8 cellular contexts compared by ENCODE assay signal in genomic region chr13:41263261-41263971, GRCh38. TPM values are rescaled to one million over a fixed set of nuclear protein-coding genes. Genes with fewer than 3 reads are reported as not detected.
DNase-seq lines count a peak whose midpoint lies in the region; ATAC-seq and TF ChIP-seq lines count a peak whose summit lies in the region.

MTRF1 (minus strand) TSS chr13:41263576; CDS start chr13:41260907, 2,669 bp downstream.

- H3K9ac ChIP-seq in GM23248 (peak within 1 kb of the TSS; percentile 84), Karpas-422 (ENCODE audit: low read length) (peak within 1 kb of the TSS; percentile 78)

- peaks cover 12% of the 10 kb centered on the region for H3K36me3 Mint-ChIP-seq in natural killer cell treated with Interleukin-12 subunit alpha and Interleukin-12 subunit beta and Interleukin-15 and Interleukin-18, amount 100 ng/mL, for 72 hours

- TF ChIP-seq CTCF in DOHH2 (IDR thresholded peaks at IDR 0.05; ENCODE audit: low read depth, low read length, poor library complexity, severe bottlenecking) (no peak), fibroblast of mammary gland (conservative IDR thresholded peaks at IDR 0.05; ENCODE audit: control insufficient read depth, insufficient read depth, low read depth, low read length) (no peak)

- H3K27ac ChIP-seq in DOHH2 (ENCODE audit: low read depth, low read length) (peak within 1 kb of the TSS; percentile 61), GM23248 (peak within 1 kb of the TSS; percentile 37), Karpas-422 (ENCODE audit: low read length) (peak within 1 kb of the TSS; percentile 54)

- in situ Hi-C loops in GM23248 (cut with MboI): no loop called here

- peak within 1 kb of the TSS; percentile 82 for H3K4me3 ChIP-seq in DOHH2 (ENCODE audit: low read length)
- H3K4me3 ChIP-seq in GM23248: peak within 1 kb of the TSS; percentile 92
- H3K4me3 ChIP-seq in Karpas-422 (ENCODE audit: low read length): peak within 1 kb of the TSS; percentile 90
- H3K4me3 ChIP-seq in fibroblast of mammary gland (ENCODE audit: control insufficient read depth, low read depth, low read length): peak within 1 kb of the TSS; percentile 56

- H3K79me2 ChIP-seq in DOHH2 (ENCODE audit: control insufficient read depth, low read length) (peaks cover 27% of the 10 kb centered on the region), GM23248 (ENCODE audit: insufficient read depth) (peaks cover 10% of the 10 kb centered on the region), Karpas-422 (ENCODE audit: low read length) (peaks cover 29% of the 10 kb centered on the region)

- DNase-seq in GM23248 (peak; percentile 88), Karpas-422 (peak; percentile 94), RPMI8226 (peak; percentile 83), fibroblast of mammary gland (ENCODE audit: low read depth) (peak; percentile 75)
- DNase-seq in activated T-helper 1 cell treated with anti-CD3 and anti-CD28 coated beads, Interleukin-2, amount 50 U/mL, for 16 hours (ENCODE audit: low read depth in 1 of 2, low spot score in 1 of 2): peak; percentile 53 to 61
- peak; percentile 80 for DNase-seq in natural killer cell treated with Interleukin-12 subunit alpha and Interleukin-12 subunit beta and Interleukin-15 and Interleukin-18, amount 100 ng/mL, for 72 hours (ENCODE audit: low spot score)
- DNase-seq in stimulated activated naive CD8-positive, alpha-beta T cell treated with anti-CD3 and anti-CD28 coated beads, Interleukin-15, Interleukin-2, amounts not matched to agents 100 U/mL and 50 U/mL, for 24 hours: peak; percentile 77

- H3K4me1 ChIP-seq in DOHH2 (ENCODE audit: control insufficient read depth, low read length) (peaks cover 22% of the 10 kb centered on the region), GM23248 (ENCODE audit: insufficient read depth) (0 out of 2 replicates have a peak, but pooled peaks cover 4% of the 10 kb centered on the region), Karpas-422 (ENCODE audit: low read length) (peaks cover 9% of the 10 kb centered on the region)

- H3K4me3 Mint-ChIP-seq in natural killer cell treated with Interleukin-12 subunit alpha and Interleukin-12 subunit beta and Interleukin-15 and Interleukin-18, amount 100 ng/mL, for 72 hours: peak within 1 kb of the TSS; percentile 97

- H3K27me3 Mint-ChIP-seq in natural killer cell treated with Interleukin-12 subunit alpha and Interleukin-12 subunit beta and Interleukin-15 and Interleukin-18, amount 100 ng/mL, for 72 hours: peaks cover 0 to 3% of the 10 kb centered on the region in 2 donors

- 1% methylated on average over 31 to 32 of the region's 32 CpGs for WGBS in GM23248 (ENCODE audit: low coverage in 1 of 2, low lambda C conversion rate in 2 of 2, missing lambda C conversion rate in 2 of 2), 2 experiments

- no peaks in the 10 kb centered on the region for H3K9me3 Mint-ChIP-seq in natural killer cell treated with Interleukin-12 subunit alpha and Interleukin-12 subunit beta and Interleukin-15 and Interleukin-18, amount 100 ng/mL, for 72 hours

- H3F3A ChIP-seq in DOHH2 (ENCODE audit: control insufficient read depth, insufficient read depth) (peaks cover under 1% of the 10 kb centered on the region; the same call in 1 of the 2 replicates), GM23248 (ENCODE audit: insufficient read depth) (no peaks in the 10 kb centered on the region)

- H3K4me1 Mint-ChIP-seq in natural killer cell treated with Interleukin-12 subunit alpha and Interleukin-12 subunit beta and Interleukin-15 and Interleukin-18, amount 100 ng/mL, for 72 hours (ENCODE audit: low read depth in 2 of 2): peaks cover 10 to 18% of the 10 kb centered on the region in 2 donors

- H3K9me3 ChIP-seq in DOHH2 (ENCODE audit: control insufficient read depth, insufficient read depth, low read length) (peaks cover 13% of the 10 kb centered on the region), GM23248 (ENCODE audit: low read depth) (no peaks in the 10 kb centered on the region), Karpas-422 (ENCODE audit: low read length) (peaks cover 12% of the 10 kb centered on the region)

- peak within 1 kb of the TSS; percentile 97 for H2AFZ ChIP-seq in GM23248
- H2AFZ ChIP-seq in Karpas-422 (ENCODE audit: low read length): peak within 1 kb of the TSS; percentile 89

- no peaks in the 10 kb centered on the region for H3K27me3 ChIP-seq in DOHH2 (ENCODE audit: control insufficient read depth, low read length)
- H3K27me3 ChIP-seq in GM23248 (replicated peaks; ENCODE audit: insufficient read depth): no peaks in the 10 kb centered on the region
- H3K27me3 ChIP-seq in Karpas-422 (ENCODE audit: low read length): no peaks in the 10 kb centered on the region

- H3K4me2 ChIP-seq in DOHH2 (ENCODE audit: low read length): peak within 1 kb of the TSS; percentile 81
- peak within 1 kb of the TSS; percentile 81 for H3K4me2 ChIP-seq in GM23248 (ENCODE audit: unreplicated experiment)
- peak within 1 kb of the TSS; percentile 80 for H3K4me2 ChIP-seq in Karpas-422 (ENCODE audit: low read depth, low read length, poor library complexity, severe bottlenecking)

- H3K36me3 ChIP-seq in DOHH2 (ENCODE audit: control insufficient read depth, low read length): peaks cover 30% of the 10 kb centered on the region
- peaks cover 8% of the 10 kb centered on the region; the same call in 1 of the 2 replicates for H3K36me3 ChIP-seq in GM23248 (ENCODE audit: low read depth)
- peaks cover 26% of the 10 kb centered on the region for H3K36me3 ChIP-seq in Karpas-422 (ENCODE audit: insufficient read depth, low read length)

- H4K20me1 ChIP-seq in DOHH2 (ENCODE audit: control insufficient read depth, insufficient read depth, low read depth, low read length): no peaks in the 10 kb centered on the region
- no peaks in the 10 kb centered on the region for H4K20me1 ChIP-seq in GM23248 (ENCODE audit: insufficient read depth)
- H4K20me1 ChIP-seq in Karpas-422 (ENCODE audit: insufficient read depth, low read depth, low read length): no peaks in the 10 kb centered on the region

- H3K27ac Mint-ChIP-seq in natural killer cell treated with Interleukin-12 subunit alpha and Interleukin-12 subunit beta and Interleukin-15 and Interleukin-18, amount 100 ng/mL, for 72 hours: peak within 1 kb of the TSS; percentile 95 to 98

- H3K9me2 ChIP-seq in DOHH2 (replicated peaks; ENCODE audit: control insufficient read depth, low read length) (no peaks in the 10 kb centered on the region), GM23248 (ENCODE audit: insufficient read depth) (no peaks in the 10 kb centered on the region), Karpas-422 (replicated peaks; ENCODE audit: insufficient read depth, low read length) (no peaks in the 10 kb centered on the region)

- peak; percentile 95 to 96 for ATAC-seq in natural killer cell treated with Interleukin-12 subunit alpha and Interleukin-12 subunit beta and Interleukin-15 and Interleukin-18, amount 100 ng/mL, for 72 hours
- ATAC-seq in stimulated activated naive CD8-positive, alpha-beta T cell treated with anti-CD3 and anti-CD28 coated beads, Interleukin-15, Interleukin-2, amounts not matched to agents 100 U/mL and 50 U/mL, for 24 hours: peak; percentile 91

RNA-seq across cellular contexts. Expression of gene MTRF1, which starts in this region (rescaled TPM):
- 10.5 and 17.1 TPM in 2 replicates for total RNA-seq in GM23248 (2014; rRNA removed; shearing (Covaris generic))
- polyA plus RNA-seq in GM23248 (2016; fragmentation: Nextera tagmentation; extraction: Ambion mirVana): 10.3 and 11.2 TPM in 2 replicates
- total RNA-seq in Karpas-422 (2014; rRNA removed; shearing (Covaris generic); ENCODE audit: low replicate concordance): 15.1 and 34.2 TPM in 2 replicates
- 10 to 100 TPM; 17.2 to 28.3 TPM for total RNA-seq in natural killer cell treated with Interleukin-12 subunit alpha and Interleukin-12 subunit beta and Interleukin-15 and Interleukin-18, amount 100 ng/mL, for 72 hours

Comparison
In these comparisons a context has a peak if more than half of its experiments do, and no peak if none do; other contexts are left out.
1. Peak in every context shown above with its lines: DNase-seq, ATAC-seq, H3K4me3 ChIP-seq and H3K27ac ChIP-seq.